25 cellular contexts compared by ENCODE assay signal in the genomic region with DNA sequence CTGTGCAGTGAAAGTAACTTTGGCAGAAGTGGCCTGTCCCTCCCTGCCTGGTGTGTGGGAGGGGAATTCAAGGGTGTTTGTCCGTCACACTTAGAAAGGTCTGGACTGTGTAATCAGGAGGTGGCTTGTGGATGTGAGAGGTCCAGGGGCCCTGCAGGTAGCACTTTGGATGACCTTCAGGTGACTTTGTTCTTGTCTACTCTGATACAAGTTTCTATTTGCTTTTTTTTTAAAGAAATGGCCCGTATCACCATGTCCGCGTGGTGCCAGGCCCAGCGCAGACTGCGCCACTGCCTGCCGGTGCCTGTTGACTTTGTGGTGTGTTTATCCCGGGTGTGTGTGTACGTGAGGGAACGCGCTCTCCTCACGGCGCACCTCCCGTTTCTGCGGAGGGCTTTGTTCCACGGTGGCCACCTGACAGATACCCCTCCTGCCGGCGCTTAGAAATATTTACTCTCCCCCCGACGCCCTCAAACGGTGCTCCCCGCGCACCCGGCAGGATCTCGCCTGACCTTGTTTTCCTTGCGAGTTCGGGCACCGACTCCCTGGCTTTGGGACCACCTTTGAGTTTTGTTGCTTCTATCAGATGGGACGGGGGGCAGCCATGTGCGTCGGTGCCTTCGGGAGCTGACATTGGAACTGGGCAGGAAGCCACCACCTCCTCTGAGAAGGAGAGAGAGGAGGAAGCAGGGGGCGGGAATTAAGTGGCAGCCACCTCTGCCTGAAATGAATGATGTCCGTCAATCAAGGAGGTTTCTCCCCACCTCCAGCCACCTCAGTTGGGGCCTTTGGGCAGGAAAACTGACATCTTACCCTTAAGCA.
DNase-seq lines count a peak whose midpoint lies in the region; ATAC-seq and TF ChIP-seq lines count a peak whose summit lies in the region.
"Had no signal": no experiment of that assay in that cellular context is flagged by ENCODE, and none has a peak within 500 bp of the region (broad histone marks: within the 10 kb centered on the region; RNA-seq: fewer than 3 reads in every experiment).

No MANE protein-coding gene starts in this region.

- POLR2A ChIA-PET in SK-N-SH (lab: Yijun Ruan, JAX): no interaction called here

- no peak for TF ChIP-seq EP300 in upper lobe of left lung (IDR thresholded peaks at IDR 0.05)
- no peak for TF ChIP-seq EP300 in SK-N-SH (IDR thresholded peaks at IDR 0.05; ENCODE audit: borderline replicate concordance in 1 of 2, low read depth in 1 of 2, low read length in 1 of 2)

- no peaks in the 10 kb centered on the region for H3K9me2 ChIP-seq in SK-N-SH

- H2AFZ ChIP-seq in SK-N-SH (ENCODE audit: low read depth): no peak overlapping the region
- H2AFZ ChIP-seq: parathyroid adenoma had no signal

- no peaks in the 10 kb centered on the region for H4K20me1 ChIP-seq in SK-N-SH (ENCODE audit: insufficient read depth)

- WGBS in right cardiac atrium: 80% methylated on average over 34 of the region's 34 CpGs
- 63 to 73% methylated on average over 34 of the region's 34 CpGs for WGBS in heart right ventricle, 2 donors
- WGBS in upper lobe of left lung, 2 donors: 62 to 63% methylated on average over 32 to 34 of the region's 34 CpGs
- 78% methylated on average over 29 of the region's 34 CpGs for WGBS in SK-N-SH (ENCODE audit: low lambda C conversion rate)

- no peaks in the 10 kb centered on the region for H3K27me3 ChIP-seq in right cardiac atrium (ENCODE audit: control insufficient read depth, insufficient read depth)
- H3K27me3 ChIP-seq in heart right ventricle: peaks cover 0 to 16% (median 0%) of the 10 kb centered on the region in 7 donors
- H3K27me3 ChIP-seq in mucosa of stomach (ENCODE audit: control insufficient read depth, insufficient read depth, low read length): no peaks in the 10 kb centered on the region
- no peaks in the 10 kb centered on the region for H3K27me3 ChIP-seq in upper lobe of left lung
- H3K27me3 ChIP-seq in SK-N-SH (ENCODE audit: insufficient read depth): no peaks in the 10 kb centered on the region

- H3K36me3 Mint-ChIP-seq in immature natural killer cell: no peaks in the 10 kb centered on the region
- H3K36me3 Mint-ChIP-seq: activated naive CD8-positive, alpha-beta T cell treated with anti-CD3 and anti-CD28 coated beads for 36 hours; CD4-positive, CD25-positive, alpha-beta regulatory T cell; stimulated activated effector memory CD8-positive, alpha-beta T cell treated with anti-CD3 and anti-CD28 coated beads, Interleukin-12 subunit alpha, Interleukin-12 subunit beta, amount 100 ng/mL, for 72 hours had no signal

- TF ChIP-seq RAD21 in SK-N-SH (IDR thresholded peaks at IDR 0.05; ENCODE audit: low read length): no peak

- no peaks in the 10 kb centered on the region for H3K4me1 ChIP-seq in right cardiac atrium (ENCODE audit: control insufficient read depth, insufficient read depth, low read length)
- H3K4me1 ChIP-seq in heart right ventricle: peaks cover 19 to 57% (median 31%) of the 10 kb centered on the region in 9 donors
- H3K4me1 ChIP-seq in mucosa of stomach (ENCODE audit: control insufficient read depth, insufficient read depth, low read length): peaks cover 64% of the 10 kb centered on the region
- peaks cover 12 to 45% (median 30%) of the 10 kb centered on the region in 4 donors for H3K4me1 ChIP-seq in upper lobe of left lung
- no peaks in the 10 kb centered on the region for H3K4me1 ChIP-seq in SK-N-SH (ENCODE audit: control insufficient read depth in 1 of 2, insufficient read depth in 2 of 2, low read depth in 1 of 2, low read length in 1 of 2)
- H3K4me1 ChIP-seq: parathyroid adenoma had no signal

- H3K4me3 ChIP-seq in right cardiac atrium (ENCODE audit: low read length): no peak overlapping the region
- H3K4me3 ChIP-seq in heart right ventricle: no peak overlapping the region
- no peak overlapping the region for H3K4me3 ChIP-seq in mucosa of stomach (ENCODE audit: low read length)
- peak overlapping the region in 3 of 4 donors; percentile 10 to 20 (median 15) for H3K4me3 ChIP-seq in upper lobe of left lung
- no peak overlapping the region for H3K4me3 ChIP-seq in SK-N-SH (ENCODE audit: low read depth in 2 of 2, low read length in 1 of 2)

- no peak overlapping the region for H3K27ac Mint-ChIP-seq in immature natural killer cell
- H3K27ac Mint-ChIP-seq: activated CD8-positive, alpha-beta T cell treated with anti-CD3 and anti-CD28 coated beads for 36 hours; activated naive CD8-positive, alpha-beta T cell treated with anti-CD3 and anti-CD28 coated beads for 36 hours; CD4-positive, CD25-positive, alpha-beta regulatory T cell; nephron; stimulated activated effector memory CD8-positive, alpha-beta T cell treated with anti-CD3 and anti-CD28 coated beads, Interleukin-12 subunit alpha, Interleukin-12 subunit beta, amount 100 ng/mL, for 72 hours had no signal

- H3K4me2 ChIP-seq in SK-N-SH: no peak overlapping the region

- H3K79me2 ChIP-seq in SK-N-SH (ENCODE audit: insufficient read depth): no peaks in the 10 kb centered on the region
- H3K79me2 ChIP-seq: parathyroid adenoma had no signal

- H3K4me1 Mint-ChIP-seq in immature natural killer cell: no peaks in the 10 kb centered on the region
- H3K4me1 Mint-ChIP-seq: activated naive CD8-positive, alpha-beta T cell treated with anti-CD3 and anti-CD28 coated beads for 36 hours; stimulated activated effector memory CD8-positive, alpha-beta T cell treated with anti-CD3 and anti-CD28 coated beads, Interleukin-12 subunit alpha, Interleukin-12 subunit beta, amount 100 ng/mL, for 72 hours had no signal

- H3K27ac ChIP-seq in right cardiac atrium (ENCODE audit: low read length) (no peak overlapping the region), heart right ventricle (peak overlapping the region; percentile 52 to 90 (median 78)), upper lobe of left lung (peak overlapping the region; percentile 70 to 85 (median 78)), SK-N-SH (ENCODE audit: low read depth in 2 of 2, low read length in 1 of 2) (no peak overlapping the region)
- H3K27ac ChIP-seq: parathyroid adenoma had no signal

- ATAC-seq in Right ventricle myocardium inferior: peak; percentile 41
- no peak for ATAC-seq in right cardiac atrium
- peak in 6 of 8 donors; percentile 26 to 54 (median 40) for ATAC-seq in heart right ventricle
- peak; percentile 55 to 88 for ATAC-seq in upper lobe of left lung (ENCODE audit: low FRiP score in 2 of 2)
- ATAC-seq: activated CD8-positive, alpha-beta T cell treated with anti-CD3 and anti-CD28 coated beads for 36 hours; left colon; sciatic nerve; stimulated activated effector memory CD8-positive, alpha-beta T cell treated with anti-CD3 and anti-CD28 coated beads, Interleukin-12 subunit alpha, Interleukin-12 subunit beta, amount 100 ng/mL, for 72 hours had no signal

- H3K9me3 Mint-ChIP-seq in immature natural killer cell: peaks cover 0 to 3% (median 0%) of the 10 kb centered on the region in 6 donors
- H3K9me3 Mint-ChIP-seq: activated CD8-positive, alpha-beta T cell treated with anti-CD3 and anti-CD28 coated beads for 36 hours; activated naive CD8-positive, alpha-beta T cell treated with anti-CD3 and anti-CD28 coated beads for 36 hours; CD4-positive, CD25-positive, alpha-beta regulatory T cell; nephron; stimulated activated effector memory CD8-positive, alpha-beta T cell treated with anti-CD3 and anti-CD28 coated beads, Interleukin-12 subunit alpha, Interleukin-12 subunit beta, amount 100 ng/mL, for 72 hours had no signal

- H3K36me3 ChIP-seq in heart right ventricle: no peaks in the 10 kb centered on the region
- no peaks in the 10 kb centered on the region for H3K36me3 ChIP-seq in mucosa of stomach (ENCODE audit: control insufficient read depth, insufficient read depth, low read length)
- H3K36me3 ChIP-seq in upper lobe of left lung: no peaks in the 10 kb centered on the region
- no peaks in the 10 kb centered on the region for H3K36me3 ChIP-seq in SK-N-SH (replicated peaks in 1 of 2; ENCODE audit: control insufficient read depth in 1 of 2, insufficient read depth in 2 of 2, low read length in 1 of 2)

- H3F3A ChIP-seq in SK-N-SH (replicated peaks; ENCODE audit: insufficient read depth): no peaks in the 10 kb centered on the region

- TF ChIP-seq POLR2A in upper lobe of left lung (IDR thresholded peaks at IDR 0.05): peak in 1 of 4 donors; percentile 29

- CTCF ChIA-PET in SK-N-SH (lab: Yijun Ruan, JAX): no interaction called here

- peaks cover 2 to 7% (median 2%) of the 10 kb centered on the region in 3 donors for H3K27me3 Mint-ChIP-seq in immature natural killer cell (ENCODE audit: low read depth in 3 of 3)

- H3K9ac ChIP-seq in mucosa of stomach (ENCODE audit: low read length) (peak overlapping the region; percentile 49), SK-N-SH (no peak overlapping the region)
- H3K9ac ChIP-seq: parathyroid adenoma had no signal

- H3K4me3 Mint-ChIP-seq in immature natural killer cell: no peak overlapping the region
- H3K4me3 Mint-ChIP-seq: activated CD8-positive, alpha-beta T cell treated with anti-CD3 and anti-CD28 coated beads for 36 hours; activated naive CD8-positive, alpha-beta T cell treated with anti-CD3 and anti-CD28 coated beads for 36 hours; CD4-positive, CD25-positive, alpha-beta regulatory T cell; stimulated activated effector memory CD8-positive, alpha-beta T cell treated with anti-CD3 and anti-CD28 coated beads, Interleukin-12 subunit alpha, Interleukin-12 subunit beta, amount 100 ng/mL, for 72 hours had no signal

- intact Hi-C loops in Right ventricle myocardium inferior (cut with DNase I): no loop called here
- intact Hi-C loops in right cardiac atrium (cut with DNase I): no loop called here
- intact Hi-C loops in heart right ventricle (cut with DNase I): loop anchor here in 1 of 10 donors (10.0 kb wide), 1 partner anchor 114 kb away; no protein-coding TSS in a partner anchor

- H3K9me3 ChIP-seq in right cardiac atrium (ENCODE audit: control insufficient read depth, low read length) (no peaks in the 10 kb centered on the region), heart right ventricle (peaks cover 0 to 2% (median 0%) of the 10 kb centered on the region in 11 donors), mucosa of stomach (ENCODE audit: control insufficient read depth, low read length) (no peaks in the 10 kb centered on the region), upper lobe of left lung (no peaks in the 10 kb centered on the region), SK-N-SH (no peaks in the 10 kb centered on the region)

- TF ChIP-seq CTCF in heart right ventricle (IDR thresholded peaks at IDR 0.05): no peak
- peak in 1 of 6 experiments; percentile 16 for TF ChIP-seq CTCF in upper lobe of left lung (IDR thresholded peaks at IDR 0.05)
- no peak for TF ChIP-seq CTCF in SK-N-SH (IDR thresholded peaks at IDR 0.05)

- no peak for DNase-seq in Right ventricle myocardium inferior (ENCODE audit: missing footprints)
- DNase-seq in right cardiac atrium: no peak
- no peak for DNase-seq in heart right ventricle
- peak; percentile 70 to 82 for DNase-seq in upper lobe of left lung
- DNase-seq in activated naive CD4-positive, alpha-beta T cell treated with anti-CD3 and anti-CD28 coated beads, Interleukin-2, amount 50 U/mL, for 16 hours: no peak
- DNase-seq in SK-N-SH: no peak
- DNase-seq in immature natural killer cell: no peak
- DNase-seq: 8988T; activated CD8-positive, alpha-beta T cell treated with anti-CD3 and anti-CD28 coated beads for 36 hours; activated naive CD8-positive, alpha-beta T cell treated with anti-CD3 and anti-CD28 coated beads for 36 hours; CD4-positive, CD25-positive, alpha-beta regulatory T cell; effector CD8-positive, alpha-beta T cell; glutamatergic neuron; Kasumi-1; left colon; NCI-H146; NCI-H2171; NCI-H510A; stimulated activated CD4-positive, alpha-beta T cell treated with anti-CD3 and anti-CD28 coated beads, Interleukin-12 subunit alpha, Interleukin-12 subunit beta, amount 100 ng/mL, for 4 hours; stimulated activated CD4-positive, alpha-beta T cell treated with anti-CD3 and anti-CD28 coated beads, Interleukin-4, amount 100 ng/mL, for 1 hour had no signal

Comparison
In these comparisons a context has a peak if more than half of its experiments do, and no peak if none do; other contexts are left out.
1. ATAC-seq: peak in Right ventricle myocardium inferior (single experiment), heart right ventricle (6 of 8) and upper lobe of left lung (2 of 2); none in right cardiac atrium (0 of 2).
2. H3K27ac ChIP-seq: peak in heart right ventricle (10 of 10) and upper lobe of left lung (4 of 4); none in right cardiac atrium (single experiment) and SK-N-SH (0 of 2).
3. DNase-seq: peak in upper lobe of left lung (2 of 2); none in Right ventricle myocardium inferior (single experiment), right cardiac atrium (0 of 3), heart right ventricle (0 of 2), activated naive CD4-positive, alpha-beta T cell treated with anti-CD3 and anti-CD28 coated beads, Interleukin-2, amount 50 U/mL, for 16 hours (single experiment), SK-N-SH (single experiment) and immature natural killer cell (0 of 3).
4. H3K4me3 ChIP-seq: peak in upper lobe of left lung (3 of 4); none in right cardiac atrium (single experiment), heart right ventricle (0 of 10), mucosa of stomach (single experiment) and SK-N-SH (0 of 2).